Comparison of ENCODE assay signal across 1 cellular context in the genomic region with DNA sequence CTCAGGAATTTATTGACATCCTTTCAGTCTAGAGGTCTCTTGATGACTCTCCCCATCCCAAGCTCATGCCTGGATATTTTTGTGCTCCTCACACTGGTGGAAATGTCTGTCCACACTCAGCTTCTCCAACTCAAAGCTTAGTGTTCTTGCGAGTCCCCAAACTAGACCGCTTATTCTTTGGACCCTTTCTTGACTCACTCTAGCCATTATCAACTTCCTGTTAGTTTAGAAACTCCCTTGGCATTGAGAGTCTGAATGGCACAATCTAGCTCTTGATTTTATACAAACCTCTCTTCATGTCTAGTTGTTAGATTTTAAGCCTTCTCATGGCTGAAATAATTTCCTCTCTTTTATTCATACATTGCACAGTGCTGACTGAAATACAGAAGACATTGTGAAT.
TF ChIP-seq lines count a peak whose summit lies in the region.

No MANE protein-coding gene starts in this region.

TF ChIP-seq in IMR-90, 13 proteins besides CTCF, POLR2A, EP300 and RAD21:
- no peak for TF ChIP-seq MAZ (IDR thresholded peaks at IDR 0.05; ENCODE audit: borderline replicate concordance, low read depth, low read length)
- no peak for TF ChIP-seq FOS (IDR thresholded peaks at IDR 0.05; ENCODE audit: low read depth, low read length)
- no peak for TF ChIP-seq BHLHE40 (IDR thresholded peaks at IDR 0.05; ENCODE audit: low read depth, low read length)
- TF ChIP-seq, protein P1, sequence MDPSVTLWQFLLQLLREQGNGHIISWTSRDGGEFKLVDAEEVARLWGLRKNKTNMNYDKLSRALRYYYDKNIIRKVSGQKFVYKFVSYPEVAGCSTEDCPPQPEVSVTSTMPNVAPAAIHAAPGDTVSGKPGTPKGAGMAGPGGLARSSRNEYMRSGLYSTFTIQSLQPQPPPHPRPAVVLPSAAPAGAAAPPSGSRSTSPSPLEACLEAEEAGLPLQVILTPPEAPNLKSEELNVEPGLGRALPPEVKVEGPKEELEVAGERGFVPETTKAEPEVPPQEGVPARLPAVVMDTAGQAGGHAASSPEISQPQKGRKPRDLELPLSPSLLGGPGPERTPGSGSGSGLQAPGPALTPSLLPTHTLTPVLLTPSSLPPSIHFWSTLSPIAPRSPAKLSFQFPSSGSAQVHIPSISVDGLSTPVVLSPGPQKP (IDR thresholded peaks at IDR 0.05; ENCODE audit: borderline replicate concordance, low read depth, low read length): no peak
- no peak for TF ChIP-seq RCOR1 (IDR thresholded peaks at IDR 0.05; ENCODE audit: insufficient replicate concordance, low read length)
- TF ChIP-seq NFE2L2 (IDR thresholded peaks at IDR 0.05; ENCODE audit: low read depth, low read length): no peak
- TF ChIP-seq CEBPB (IDR thresholded peaks at IDR 0.05; ENCODE audit: low read depth, low read length): no peak
- TF ChIP-seq, protein P2, sequence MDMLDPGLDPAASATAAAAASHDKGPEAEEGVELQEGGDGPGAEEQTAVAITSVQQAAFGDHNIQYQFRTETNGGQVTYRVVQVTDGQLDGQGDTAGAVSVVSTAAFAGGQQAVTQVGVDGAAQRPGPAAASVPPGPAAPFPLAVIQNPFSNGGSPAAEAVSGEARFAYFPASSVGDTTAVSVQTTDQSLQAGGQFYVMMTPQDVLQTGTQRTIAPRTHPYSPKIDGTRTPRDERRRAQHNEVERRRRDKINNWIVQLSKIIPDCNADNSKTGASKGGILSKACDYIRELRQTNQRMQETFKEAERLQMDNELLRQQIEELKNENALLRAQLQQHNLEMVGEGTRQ (IDR thresholded peaks at IDR 0.05; ENCODE audit: low read depth, low read length): no peak
- TF ChIP-seq MAFK (IDR thresholded peaks at IDR 0.05; ENCODE audit: low read depth, low read length): no peak
- no peak for TF ChIP-seq CHD1 (IDR thresholded peaks at IDR 0.05; ENCODE audit: low read depth, low read length)
- no peak for TF ChIP-seq RFX5 (IDR thresholded peaks at IDR 0.05; ENCODE audit: low read depth, low read length)
- no peak for TF ChIP-seq MXI1 (IDR thresholded peaks at IDR 0.05; ENCODE audit: borderline replicate concordance, low read depth, low read length)
- TF ChIP-seq SMC3 (IDR thresholded peaks at IDR 0.05; ENCODE audit: low read depth, low read length): no peak
